In the genomic region with DNA sequence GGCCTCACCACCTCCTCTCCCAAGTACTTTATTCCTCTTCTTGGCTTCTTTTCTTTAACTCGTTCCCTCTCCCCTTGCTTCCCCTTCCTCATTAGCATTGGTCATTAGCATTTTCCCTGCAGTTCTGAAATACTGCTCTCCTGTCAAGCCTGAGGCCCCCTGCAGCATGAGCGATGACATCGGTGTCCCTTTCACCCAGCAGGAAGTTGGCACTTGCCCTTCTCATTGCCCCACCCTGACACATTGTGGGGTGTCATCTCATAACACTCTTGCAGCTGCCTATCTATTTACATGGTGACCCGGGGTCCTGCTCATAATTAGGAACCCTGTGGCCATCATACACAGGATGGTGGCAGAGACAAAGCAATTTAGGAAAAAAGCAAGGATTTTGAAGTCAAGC, we compare ENCODE assay signal across 23 cellular contexts.
DNase-seq lines count a peak whose midpoint lies in the region; ATAC-seq lines count a peak whose summit lies in the region.
"Had no signal": no experiment of that assay in that cellular context is flagged by ENCODE, and none has a peak within 500 bp of the region (broad histone marks: within the 10 kb centered on the region; RNA-seq: fewer than 3 reads in every experiment).

No MANE protein-coding gene starts in this region.

- H3K9me3 Mint-ChIP-seq in immature natural killer cell, result peaks cover 0 to 4% (median 0%) of the 10 kb centered on the region in 6 donors
- H3K9me3 Mint-ChIP-seq in activated naive CD4-positive, alpha-beta T cell treated with anti-CD3 and anti-CD28 coated beads, Interleukin-2, amount 10 ng/mL, durations not matched to agents 7 days and 5 days, result no peaks in the 10 kb centered on the region

- CTCF ChIA-PET in activated naive CD4-positive, alpha-beta T cell treated with anti-CD3 and anti-CD28 coated beads, Interleukin-2, amount 10 ng/mL, durations not matched to agents 7 days and 5 days (lab: Charles Lee), result interaction anchor here (1.5 kb wide), 1 partner anchor 46 kb away, joined by 3 read pairs; no protein-coding TSS in a partner anchor

- peak overlapping the region; percentile 71 to 96 (median 88) for H3K27ac Mint-ChIP-seq in immature natural killer cell
- H3K27ac Mint-ChIP-seq in activated naive CD4-positive, alpha-beta T cell treated with anti-CD3 and anti-CD28 coated beads, Interleukin-2, amount 10 ng/mL, durations not matched to agents 7 days and 5 days, result no peak overlapping the region
- H3K27ac Mint-ChIP-seq: B cell had no signal

- peaks cover 43 to 47% of the 10 kb centered on the region in 2 donors for H3K4me1 Mint-ChIP-seq in immature natural killer cell
- no peaks in the 10 kb centered on the region for H3K4me1 Mint-ChIP-seq in activated naive CD4-positive, alpha-beta T cell treated with anti-CD3 and anti-CD28 coated beads, Interleukin-2, amount 10 ng/mL, durations not matched to agents 7 days and 5 days
- H3K4me1 Mint-ChIP-seq: B cell had no signal

- intact Hi-C loops in right cardiac atrium (cut with DNase I), result no loop called here

- no peaks in the 10 kb centered on the region for H3K36me3 Mint-ChIP-seq in immature natural killer cell
- no peaks in the 10 kb centered on the region for H3K36me3 Mint-ChIP-seq in activated naive CD4-positive, alpha-beta T cell treated with anti-CD3 and anti-CD28 coated beads, Interleukin-2, amount 10 ng/mL, durations not matched to agents 7 days and 5 days

- ATAC-seq in GM18907 (IDR thresholded peaks at IDR 0.05; ENCODE audit: unreplicated experiment), result no peak
- no peak for ATAC-seq in right cardiac atrium
- ATAC-seq: HCT116, PC-3, SK-N-SH treated with all-trans-retinoic acid at 6 μM for 48 hours had no signal

- peak overlapping the region; percentile 60 to 83 (median 73) for H3K4me3 Mint-ChIP-seq in immature natural killer cell
- H3K4me3 Mint-ChIP-seq in activated naive CD4-positive, alpha-beta T cell treated with anti-CD3 and anti-CD28 coated beads, Interleukin-2, amount 10 ng/mL, durations not matched to agents 7 days and 5 days, result no peak overlapping the region
- H3K4me3 Mint-ChIP-seq: B cell had no signal

- peaks cover 2 to 5% (median 4%) of the 10 kb centered on the region in 3 donors for H3K27me3 Mint-ChIP-seq in immature natural killer cell (ENCODE audit: low read depth in 3 of 3)
- peaks cover 3% of the 10 kb centered on the region for H3K27me3 Mint-ChIP-seq in activated naive CD4-positive, alpha-beta T cell treated with anti-CD3 and anti-CD28 coated beads, Interleukin-2, amount 10 ng/mL, durations not matched to agents 7 days and 5 days
- H3K27me3 Mint-ChIP-seq: B cell had no signal

- no peak overlapping the region for H3K4me3 ChIP-seq in right cardiac atrium (ENCODE audit: low read length)
- H3K4me3 ChIP-seq: GM23248 had no signal

- no peak overlapping the region for H3K27ac ChIP-seq in right cardiac atrium (ENCODE audit: low read length)
- H3K27ac ChIP-seq: GM23248, RWPE1 had no signal

- DNase-seq in NOMO-1 treated with DMSO at 0.1 percent for 48 hours (lab: John Stamatoyannopoulos, UW; ENCODE audit: unreplicated experiment) (peak; percentile 15), NOMO-1 treated with dmso at 0.1 percent for 144 hours (lab: John Stamatoyannopoulos, UW; ENCODE audit: unreplicated experiment) (no peak), SKM-1 treated with dmso at 0.1 percent for 144 hours (lab: John Stamatoyannopoulos, UW; ENCODE audit: unreplicated experiment) (peak; percentile 7), immature natural killer cell (peak; percentile 40 to 64 (median 41)), ecto neural progenitor cell (ENCODE audit: low spot score) (no peak), right cardiac atrium (no peak)
- DNase-seq in activated naive CD4-positive, alpha-beta T cell treated with anti-CD3 and anti-CD28 coated beads, Interleukin-2, amount 10 ng/mL, durations not matched to agents 7 days and 5 days, result no peak
- DNase-seq: DMS 273 treated with DMSO at 0.1 percent for 48 hours, GDM1, GM23248, KG1, NCI-H1048, NCI-H1436 treated with DMSO at 0.1 percent for 48 hours, NCI-H2171 treated with DMSO at 0.1 percent for 48 hours, NCI-H446 treated with DMSO at 0.1 percent for 48 hours, NCI-H774, PC-3, SIG-M5 had no signal

- H3K9me3 ChIP-seq in right cardiac atrium (ENCODE audit: control insufficient read depth, low read length), result no peaks in the 10 kb centered on the region

- H3K4me1 ChIP-seq in right cardiac atrium (ENCODE audit: control insufficient read depth, insufficient read depth, low read length), result no peaks in the 10 kb centered on the region

- 23% methylated on average over 4 of the region's 4 CpGs for WGBS in right cardiac atrium

- H3K27me3 ChIP-seq in right cardiac atrium (ENCODE audit: control insufficient read depth, insufficient read depth), result peaks cover 2% of the 10 kb centered on the region

Comparison
In these comparisons a context has a peak if more than half of its experiments do, and no peak if none do; other contexts are left out.
1. DNase-seq: peak in NOMO-1 treated with DMSO at 0.1 percent for 48 hours (single experiment), SKM-1 treated with dmso at 0.1 percent for 144 hours (single experiment) and immature natural killer cell (3 of 3); none in NOMO-1 treated with dmso at 0.1 percent for 144 hours (single experiment), ecto neural progenitor cell (single experiment), activated naive CD4-positive, alpha-beta T cell treated with anti-CD3 and anti-CD28 coated beads, Interleukin-2, amount 10 ng/mL, durations not matched to agents 7 days and 5 days (single experiment) and right cardiac atrium (0 of 3).